ENCODE assay signal across 10 cellular contexts in genomic region chr20:39800548-39800947, GRCh38.
DNase-seq lines count a peak whose midpoint lies in the region; ATAC-seq and TF ChIP-seq lines count a peak whose summit lies in the region.
"Had no signal": no experiment of that assay in that cellular context is flagged by ENCODE, and none has a peak within 500 bp of the region (broad histone marks: within the 10 kb centered on the region; RNA-seq: fewer than 3 reads in every experiment).

No MANE protein-coding gene starts in this region.

- no peaks in the 10 kb centered on the region for H3K36me3 ChIP-seq in thoracic aorta
- no peaks in the 10 kb centered on the region for H3K36me3 ChIP-seq in colonic mucosa
- H3K36me3 ChIP-seq: pancreas had no signal

- intact Hi-C loops in colonic mucosa (cut with DNase I), result no loop called here

- DNase-seq in DMS53 (lab: John Stamatoyannopoulos, UW) (peak; percentile 2), DMS53 treated with DMSO at 0.1 percent for 48 hours (lab: John Stamatoyannopoulos, UW; ENCODE audit: unreplicated experiment) (no peak), fibroblast of gingiva (ENCODE audit: low read depth) (peak; percentile 85), thoracic aorta (ENCODE audit: low spot score) (no peak), HPDE6-E6E7 (ENCODE audit: extremely low spot score) (no peak), colonic mucosa (no peak)
- no peak for DNase-seq in stimulated activated CD4-positive, alpha-beta T cell treated with anti-CD3 and anti-CD28 coated beads, Interleukin-4, amount 100 ng/mL, for 1 hour

- no peak overlapping the region for H3K9ac ChIP-seq in colonic mucosa (ENCODE audit: low read depth in 2 of 2, low read length in 2 of 2)

- no peaks in the 10 kb centered on the region for H3K27me3 ChIP-seq in thoracic aorta (replicated peaks; ENCODE audit: insufficient read depth)
- no peaks in the 10 kb centered on the region for H3K27me3 ChIP-seq in colonic mucosa
- H3K27me3 ChIP-seq: pancreas had no signal

- no peak overlapping the region for H3K4me3 ChIP-seq in thoracic aorta
- no peak overlapping the region for H3K4me3 ChIP-seq in colonic mucosa
- H3K4me3 ChIP-seq: pancreas had no signal

- TF ChIP-seq CTCF in thoracic aorta (IDR thresholded peaks at IDR 0.05), result no peak
- no peak for TF ChIP-seq CTCF in colonic mucosa (IDR thresholded peaks at IDR 0.05)

- ATAC-seq in HG03378 (IDR thresholded peaks at IDR 0.05; ENCODE audit: unreplicated experiment), result peak; percentile 52
- no peak for ATAC-seq in thoracic aorta (ENCODE audit: insufficient number of reproducible peaks, low FRiP score, low read depth)

- H3K27ac ChIP-seq in thoracic aorta, result peak overlapping the region; percentile 9 to 39
- H3K27ac ChIP-seq in colonic mucosa, result no peak overlapping the region
- H3K27ac ChIP-seq: 22Rv1, pancreas had no signal

- H3K9me3 ChIP-seq in thoracic aorta (peaks cover 4% of the 10 kb centered on the region), colonic mucosa (no peaks in the 10 kb centered on the region)
- H3K9me3 ChIP-seq: pancreas had no signal

- H3K4me1 ChIP-seq in thoracic aorta (ENCODE audit: control insufficient read depth in 1 of 2, low read depth in 2 of 2) (peaks cover 0 to 13% of the 10 kb centered on the region in 2 donors), colonic mucosa (no peaks in the 10 kb centered on the region)
- H3K4me1 ChIP-seq: pancreas had no signal

Comparison
In these comparisons a context has a peak if more than half of its experiments do, and no peak if none do; other contexts are left out.
1. DNase-seq: peak in DMS53 (single experiment) and fibroblast of gingiva (single experiment); none in DMS53 treated with DMSO at 0.1 percent for 48 hours (single experiment), thoracic aorta (single experiment), stimulated activated CD4-positive, alpha-beta T cell treated with anti-CD3 and anti-CD28 coated beads, Interleukin-4, amount 100 ng/mL, for 1 hour (single experiment), HPDE6-E6E7 (single experiment) and colonic mucosa (single experiment).